Comparison of ENCODE assay signal across 8 cellular contexts in the genomic region with DNA sequence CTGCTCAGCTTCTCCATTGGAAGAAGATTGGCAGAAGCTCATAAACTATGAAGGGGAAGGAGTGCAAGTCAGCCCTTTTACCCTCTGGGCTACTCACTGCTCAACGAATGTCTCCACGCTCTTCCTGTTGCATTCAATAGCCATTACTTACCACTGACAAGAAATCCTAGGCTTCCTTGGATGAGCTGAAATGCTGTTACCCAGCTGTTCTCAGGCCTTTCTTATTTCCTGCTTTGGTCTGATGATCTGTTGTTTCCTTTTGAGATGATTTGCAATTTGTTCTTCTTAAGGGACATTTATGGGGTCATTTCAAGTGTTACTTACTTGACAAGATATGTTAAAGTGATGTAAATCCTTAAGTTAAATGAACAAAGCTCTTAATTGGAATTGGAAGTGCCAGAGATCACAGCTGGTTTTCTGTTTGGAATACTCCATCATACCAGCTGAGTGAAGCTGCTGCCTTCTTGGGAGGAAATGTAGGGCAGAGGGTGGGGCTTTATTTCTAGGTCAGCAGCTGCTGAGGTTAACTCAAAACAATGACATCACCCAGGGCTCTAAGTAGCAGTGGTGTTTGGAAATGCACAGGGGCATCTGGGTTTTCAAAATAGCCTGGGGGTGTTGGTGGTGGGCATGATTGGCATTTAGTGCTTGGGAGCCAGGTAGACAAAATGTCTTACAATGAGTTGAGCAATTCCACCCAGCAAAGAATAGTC.
DNase-seq lines count a peak whose midpoint lies in the region; ATAC-seq lines count a peak whose summit lies in the region.

No MANE protein-coding gene starts in this region.

- H3K79me2 ChIP-seq in mesendoderm (ENCODE audit: control insufficient read depth, insufficient read depth, low read length): no peaks in the 10 kb centered on the region

- H2BK15ac ChIP-seq in mesendoderm (replicated peaks; ENCODE audit: low read depth) (no peak overlapping the region), neuronal stem cell (ENCODE audit: low read length) (no peak overlapping the region)

- H4K8ac ChIP-seq in mesendoderm (ENCODE audit: low read depth, low read length): no peak overlapping the region
- H4K8ac ChIP-seq in neuronal stem cell (ENCODE audit: low read depth, low read length): no peak overlapping the region

- H3K36me3 ChIP-seq in mesendoderm (ENCODE audit: control insufficient read depth, insufficient read depth, low read length) (no peaks in the 10 kb centered on the region), neuronal stem cell (replicated peaks in 1 of 2; ENCODE audit: control insufficient read depth in 2 of 2, insufficient read depth in 2 of 2, low read length in 2 of 2) (peaks cover 0 to 2% of the 10 kb centered on the region in 2 donors)

- H3K4me1 ChIP-seq in mesendoderm (ENCODE audit: control insufficient read depth, low read depth, low read length): peaks cover 3% of the 10 kb centered on the region
- H3K4me1 ChIP-seq in neuronal stem cell (ENCODE audit: control insufficient read depth in 2 of 2, insufficient read depth in 1 of 2, low read depth in 1 of 2, low read length in 2 of 2): no peaks in the 10 kb centered on the region

- no peaks in the 10 kb centered on the region for H3K79me1 ChIP-seq in mesendoderm (ENCODE audit: low read length)
- no peaks in the 10 kb centered on the region for H3K79me1 ChIP-seq in neuronal stem cell (ENCODE audit: low read depth, low read length)

- peaks cover 18% of the 10 kb centered on the region for H3K4me1 Mint-ChIP-seq in central memory CD8-positive, alpha-beta T cell

- DNase-seq in AG08395 (ENCODE audit: low spot score): peak; percentile 62
- DNase-seq in NCI-H226: peak; percentile 4
- DNase-seq in central memory CD8-positive, alpha-beta T cell (ENCODE audit: low spot score in 2 of 2): peak in 1 of 2 donors; percentile 44
- DNase-seq in mesendoderm: peak; percentile 67
- DNase-seq in T1000 (lab: John Stamatoyannopoulos, UW): no peak
- no peak for DNase-seq in COLO668 (lab: John Stamatoyannopoulos, UW; ENCODE audit: unreplicated experiment)
- DNase-seq in neuronal stem cell (ENCODE audit: low spot score): no peak

- H3K36me3 Mint-ChIP-seq in central memory CD8-positive, alpha-beta T cell (ENCODE audit: insufficient read depth): peaks cover 6% of the 10 kb centered on the region

- H3K27me3 Mint-ChIP-seq in central memory CD8-positive, alpha-beta T cell: no peaks in the 10 kb centered on the region

- H2BK5ac ChIP-seq in mesendoderm (ENCODE audit: low read length) (no peak overlapping the region), neuronal stem cell (ENCODE audit: low read length) (no peak overlapping the region)

- no peak overlapping the region for H2BK120ac ChIP-seq in mesendoderm (ENCODE audit: low read depth, low read length)
- no peak overlapping the region for H2BK120ac ChIP-seq in neuronal stem cell (ENCODE audit: low read depth, low read length)

- H3K9me3 Mint-ChIP-seq in central memory CD8-positive, alpha-beta T cell: no peaks in the 10 kb centered on the region

- H3K18ac ChIP-seq in mesendoderm (ENCODE audit: low read length) (no peak overlapping the region), neuronal stem cell (ENCODE audit: low read length) (no peak overlapping the region)

- H3K27ac ChIP-seq in mesendoderm (ENCODE audit: low read depth, low read length): no peak overlapping the region
- H3K27ac ChIP-seq in neuronal stem cell (replicated peaks; ENCODE audit: low read length): no peak overlapping the region

- H3K4me2 ChIP-seq in mesendoderm (ENCODE audit: low read length) (no peak overlapping the region), neuronal stem cell (ENCODE audit: insufficient read depth, low read length, poor library complexity, severe bottlenecking) (no peak overlapping the region)

- peaks cover 0 to 4% of the 10 kb centered on the region in 2 donors for H3K9me3 ChIP-seq in neuronal stem cell (replicated peaks in 1 of 2; ENCODE audit: control insufficient read depth in 2 of 2, insufficient read depth in 1 of 2, low read depth in 1 of 2, low read length in 2 of 2)

- H2AFZ ChIP-seq in neuronal stem cell (ENCODE audit: low read length): no peak overlapping the region

- H3K23ac ChIP-seq in mesendoderm (ENCODE audit: low read length) (no peak overlapping the region), neuronal stem cell (ENCODE audit: low read depth, low read length, poor library complexity) (no peak overlapping the region)

- H2BK12ac ChIP-seq in neuronal stem cell (ENCODE audit: low read length): no peak overlapping the region

- no peak overlapping the region for H4K5ac ChIP-seq in mesendoderm (ENCODE audit: low read length)

- ATAC-seq in central memory CD8-positive, alpha-beta T cell (replicated peaks; ENCODE audit: extremely low read depth, poor library complexity, severe bottlenecking): peak; percentile 98
- ATAC-seq in HG02571 (IDR thresholded peaks at IDR 0.05; ENCODE audit: unreplicated experiment): no peak

- peak overlapping the region; percentile 95 for H3K27ac Mint-ChIP-seq in central memory CD8-positive, alpha-beta T cell (ENCODE audit: low read depth)

- no peak overlapping the region for H4K91ac ChIP-seq in neuronal stem cell (ENCODE audit: low read depth, low read length, poor library complexity)

- H3K4me3 Mint-ChIP-seq in central memory CD8-positive, alpha-beta T cell: peak overlapping the region; percentile 71

- H3K27me3 ChIP-seq in mesendoderm (ENCODE audit: insufficient read depth, low read length, poor library complexity) (no peaks in the 10 kb centered on the region), neuronal stem cell (ENCODE audit: control insufficient read depth in 3 of 3, insufficient read depth in 3 of 3, low read depth in 1 of 3, low read length in 3 of 3) (peaks cover 0 to 6% (median 3%) of the 10 kb centered on the region in 3 experiments)

- no CpG with 5 or more reads among the region's 2 CpGs for WGBS in mesendoderm (ENCODE audit: extremely low coverage, insufficient coverage, low lambda C conversion rate)
- WGBS in neuronal stem cell (ENCODE audit: extremely low coverage in 2 of 2, insufficient read length in 2 of 2, insufficient replicate concordance in 1 of 2), 2 donors: no CpG with 5 or more reads among the region's 2 CpGs

- H3K14ac ChIP-seq in neuronal stem cell (ENCODE audit: low read length): no peak overlapping the region

- H3K9ac ChIP-seq in mesendoderm (ENCODE audit: low read length) (no peak overlapping the region), neuronal stem cell (ENCODE audit: low read depth, low read length, poor library complexity) (no peak overlapping the region)

- H3K56ac ChIP-seq in mesendoderm (ENCODE audit: low read length): no peak overlapping the region

- H2AK5ac ChIP-seq in mesendoderm (ENCODE audit: low read length) (no peak overlapping the region), neuronal stem cell (ENCODE audit: low read depth, low read length) (no peak overlapping the region)

- H3K4ac ChIP-seq in mesendoderm (ENCODE audit: low read depth, low read length) (no peak overlapping the region), neuronal stem cell (ENCODE audit: low read length) (no peak overlapping the region)

- no peak overlapping the region for H3K4me3 ChIP-seq in mesendoderm (ENCODE audit: low read length)
- H3K4me3 ChIP-seq in neuronal stem cell (ENCODE audit: low read length in 2 of 2): no peak overlapping the region

Comparison
In these comparisons a context has a peak if more than half of its experiments do, and no peak if none do; other contexts are left out.
1. DNase-seq: peak in AG08395 (single experiment), NCI-H226 (single experiment) and mesendoderm (single experiment); none in T1000 (single experiment), COLO668 (single experiment) and neuronal stem cell (single experiment).